15 cellular contexts compared by ENCODE assay signal in genomic region chr2:151795646-151796240, GRCh38.
"Had no signal": no experiment of that assay in that cellular context is flagged by ENCODE, and none has a peak within 500 bp of the region (broad histone marks: within the 10 kb centered on the region; RNA-seq: fewer than 3 reads in every experiment).

No MANE protein-coding gene starts in this region.

- H3K27ac ChIP-seq: body of pancreas, coronary artery, prostate gland, spleen had no signal

- H3K27me3 ChIP-seq: body of pancreas, spleen had no signal

- DNase-seq: activated B cell treated with CpG ODN at 0.5 μM for 24 hours; activated CD4-positive, alpha-beta T cell treated with anti-CD3 and anti-CD28 coated beads, Interleukin-2, amount 10 ng/mL, durations not matched to agents 7 days and 5 days; activated gamma-delta T cell treated with Interleukin-2 at 50 U/mL for 16 hours; amygdala; body of pancreas; caudate nucleus; hypothalamus; left ventricle myocardium superior; mesenchymal stem cell; occipital lobe; spleen had no signal

- H3K9me3 ChIP-seq: body of pancreas, prostate gland had no signal

- H3K4me3 ChIP-seq: body of pancreas, coronary artery, prostate gland, spleen had no signal

- H3K36me3 ChIP-seq: prostate gland had no signal

- H3K4me1 ChIP-seq: body of pancreas, prostate gland, spleen had no signal

- ATAC-seq: body of pancreas, esophagus mucosa, left ventricle myocardium superior, sciatic nerve had no signal
